ENCODE assay signal across 9 cellular contexts in genomic region chr1:182690886-182691443, GRCh38. TPM values are rescaled to one million over a fixed set of nuclear protein-coding genes. Genes with fewer than 3 reads are reported as not detected.
"Had no signal": no experiment of that assay in that cellular context is flagged by ENCODE, and none has a peak within 500 bp of the region (broad histone marks: within the 10 kb centered on the region; RNA-seq: fewer than 3 reads in every experiment).

No MANE protein-coding gene starts in this region.

- H2AFZ ChIP-seq: GM23248 had no signal

- H3K4me3 ChIP-seq: GM23248 had no signal

- ATAC-seq: HepG2 had no signal

- H3K27ac ChIP-seq: GM23248, HL-60 had no signal

- H3K27ac Mint-ChIP-seq: HFFc6, IgD-negative memory B cell had no signal

- H3K9me3 Mint-ChIP-seq: HFFc6 had no signal

- DNase-seq: GM23248, GOT3, H7, HCEC 1CT, HFFc6 had no signal

- FAIRE-seq: HepG2 had no signal

- H3K9ac ChIP-seq: GM23248 had no signal

- H3K4me3 Mint-ChIP-seq: HFFc6, IgD-negative memory B cell had no signal

- H3K27me3 Mint-ChIP-seq: IgD-negative memory B cell had no signal

RNA-seq across cellular contexts. Expression of gene RGS8, which starts 6.6 kb away (rescaled TPM):
- total RNA-seq: GM23248, H4, HepG2, HFFc6 had no signal
- polyA plus RNA-seq: GM23248, HepG2, IgD-negative memory B cell had no signal
